In genomic region chr20:25860531-25861150, GRCh38 we compare ENCODE assay signal across 9 cellular contexts.
DNase-seq lines count a peak whose midpoint lies in the region; ATAC-seq and TF ChIP-seq lines count a peak whose summit lies in the region.
"Had no signal": no experiment of that assay in that cellular context is flagged by ENCODE, and none has a peak within 500 bp of the region (broad histone marks: within the 10 kb centered on the region; RNA-seq: fewer than 3 reads in every experiment).

No MANE protein-coding gene starts in this region.

- no peak for TF ChIP-seq CTCF in coronary artery (IDR thresholded peaks at IDR 0.05)

- intact Hi-C loops in posterior vena cava (cut with DNase I), result no loop called here

- H3K4me3 ChIP-seq in coronary artery, result peak overlapping the region; percentile 77

- ATAC-seq in GM19463 (IDR thresholded peaks at IDR 0.05; ENCODE audit: unreplicated experiment), result no peak

- DNase-seq in NCI-H748 (lab: John Stamatoyannopoulos, UW; ENCODE audit: unreplicated experiment), result peak; percentile 67
- DNase-seq in NCI-H748 treated with DMSO at 0.1 percent for 48 hours (lab: John Stamatoyannopoulos, UW), result no peak
- peak; percentile 47 for DNase-seq in M059J (ENCODE audit: low read depth)
- DNase-seq in coronary artery (ENCODE audit: low spot score), result no peak
- DNase-seq in posterior vena cava (ENCODE audit: low spot score), result peak; percentile 78
- DNase-seq in AG08396 (ENCODE audit: low spot score), result no peak
- DNase-seq in pons (ENCODE audit: low spot score), result no peak

- peak overlapping the region in 1 of 2 donors; percentile 9 for H3K27ac ChIP-seq in coronary artery
- H3K27ac ChIP-seq: RWPE1 had no signal

Comparison
In these comparisons a context has a peak if more than half of its experiments do, and no peak if none do; other contexts are left out.
1. DNase-seq: peak in NCI-H748 (single experiment), M059J (single experiment) and posterior vena cava (single experiment); none in NCI-H748 treated with DMSO at 0.1 percent for 48 hours (single experiment), coronary artery (single experiment), AG08396 (single experiment) and pons (single experiment).